Comparison of ENCODE assay signal across 20 cellular contexts in genomic region chrX:121259170-121259569, GRCh38.
DNase-seq lines count a peak whose midpoint lies in the region; ATAC-seq, FAIRE-seq and TF ChIP-seq lines count a peak whose summit lies in the region.
"Had no signal": no experiment of that assay in that cellular context is flagged by ENCODE, and none has a peak within 500 bp of the region (broad histone marks: within the 10 kb centered on the region; RNA-seq: fewer than 3 reads in every experiment).

No MANE protein-coding gene starts in this region.

- H3K9me3 Mint-ChIP-seq in activated CD4-positive, alpha-beta T cell treated with anti-CD3 and anti-CD28 coated beads for 36 hours (ENCODE audit: low read depth), result no peaks in the 10 kb centered on the region
- H3K9me3 Mint-ChIP-seq in activated CD4-positive, alpha-beta T cell treated with anti-CD3 and anti-CD28 coated beads, Interleukin-2, amount 10 ng/mL, durations not matched to agents 24 days and 14 days, result no peaks in the 10 kb centered on the region
- peaks cover 11% of the 10 kb centered on the region for H3K9me3 Mint-ChIP-seq in nephron progenitor cell
- no peaks in the 10 kb centered on the region for H3K9me3 Mint-ChIP-seq in activated T-helper 1 cell treated with anti-CD3 and anti-CD28 coated beads, Interleukin-12 subunit alpha, Interleukin-12 subunit beta, Interleukin-2, Interleukin-4 antibody, amounts not matched to agents 30 ng/mL and 10 ng/mL and 1 ng/mL, durations not matched to agents 14 hours and 24 hours and 36 hours
- H3K9me3 Mint-ChIP-seq: CD4-positive, alpha-beta T cell; CD8-positive, alpha-beta T cell had no signal

- no peak overlapping the region for H2AFZ ChIP-seq in K562 (ENCODE audit: low read depth, low read length)

- H3K9ac ChIP-seq in K562 (ENCODE audit: insufficient read depth in 1 of 2, low read depth in 2 of 2, low read length in 2 of 2), result no peak overlapping the region
- H3K9ac ChIP-seq: BLaER1 treated with 17β-estradiol and CSF1 and Interleukin-3, amounts not matched to agents 10 nM and 100 nM had no signal

- peaks cover 16% of the 10 kb centered on the region for H3K4me1 Mint-ChIP-seq in activated CD4-positive, alpha-beta T cell treated with anti-CD3 and anti-CD28 coated beads for 36 hours
- H3K4me1 Mint-ChIP-seq in activated CD4-positive, alpha-beta T cell treated with anti-CD3 and anti-CD28 coated beads, Interleukin-2, amount 10 ng/mL, durations not matched to agents 24 days and 14 days, result peaks cover 5% of the 10 kb centered on the region
- H3K4me1 Mint-ChIP-seq in nephron progenitor cell, result peaks cover 12% of the 10 kb centered on the region
- no peaks in the 10 kb centered on the region for H3K4me1 Mint-ChIP-seq in activated T-helper 1 cell treated with anti-CD3 and anti-CD28 coated beads, Interleukin-12 subunit alpha, Interleukin-12 subunit beta, Interleukin-2, Interleukin-4 antibody, amounts not matched to agents 30 ng/mL and 10 ng/mL and 1 ng/mL, durations not matched to agents 14 hours and 24 hours and 36 hours (ENCODE audit: low read depth)
- H3K4me1 Mint-ChIP-seq: B cell had no signal

- no peak for FAIRE-seq in K562 (lab: Jason Lieb, UNC)
- FAIRE-seq: D721Med, G401.6 had no signal

- no peak overlapping the region for H3K4me3 Mint-ChIP-seq in activated CD4-positive, alpha-beta T cell treated with anti-CD3 and anti-CD28 coated beads for 36 hours
- H3K4me3 Mint-ChIP-seq in activated CD4-positive, alpha-beta T cell treated with anti-CD3 and anti-CD28 coated beads, Interleukin-2, amount 10 ng/mL, durations not matched to agents 24 days and 14 days, result no peak overlapping the region
- no peak overlapping the region for H3K4me3 Mint-ChIP-seq in nephron progenitor cell
- H3K4me3 Mint-ChIP-seq in activated T-helper 1 cell treated with anti-CD3 and anti-CD28 coated beads, Interleukin-12 subunit alpha, Interleukin-12 subunit beta, Interleukin-2, Interleukin-4 antibody, amounts not matched to agents 30 ng/mL and 10 ng/mL and 1 ng/mL, durations not matched to agents 14 hours and 24 hours and 36 hours, result no peak overlapping the region
- H3K4me3 Mint-ChIP-seq: B cell; CD4-positive, alpha-beta T cell; CD8-positive, alpha-beta T cell had no signal

- intact Hi-C loops in activated CD4-positive, alpha-beta T cell treated with anti-CD3 and anti-CD28 coated beads for 36 hours (cut with DNase I, micrococcal nuclease), result loop anchor here in 1 of 2 experiments (5.0 to 10.0 kb wide), 2 partner anchors 94 to 462 kb away; no protein-coding TSS in a partner anchor
- intact Hi-C loops in activated CD4-positive, alpha-beta T cell treated with anti-CD3 and anti-CD28 coated beads, Interleukin-2, amount 10 ng/mL, durations not matched to agents 24 days and 14 days (cut with micrococcal nuclease), result no loop called here
- intact Hi-C loops in K562 (cut with micrococcal nuclease), result no loop called here
- intact Hi-C loops in activated T-helper 1 cell treated with anti-CD3 and anti-CD28 coated beads, Interleukin-12 subunit alpha, Interleukin-12 subunit beta, Interleukin-2, Interleukin-4 antibody, amounts not matched to agents 30 ng/mL and 10 ng/mL and 1 ng/mL, durations not matched to agents 14 hours and 24 hours and 36 hours (cut with micrococcal nuclease), result loop anchor here (5.0 kb wide), 1 partner anchor 462 kb away; no protein-coding TSS in a partner anchor

- ATAC-seq in activated CD4-positive, alpha-beta T cell treated with anti-CD3 and anti-CD28 coated beads for 36 hours, result no peak
- peak; percentile 53 for ATAC-seq in K562
- ATAC-seq: A549; CD8-positive, alpha-beta T cell had no signal

- BruUV-seq in K562 (replicated peaks; lab: Mats Ljungman, UMichigan), result no TSS peak

- no peaks in the 10 kb centered on the region for H3K9me1 ChIP-seq in K562 (ENCODE audit: control insufficient read depth, insufficient read depth, low read length)

- H3K27ac ChIP-seq in K562 (ENCODE audit: extremely low read depth, low read depth, low read length), result no peak overlapping the region
- H3K27ac ChIP-seq: 22Rv1; A549; BLaER1 treated with 17β-estradiol and CSF1 and Interleukin-3, amounts not matched to agents 10 nM and 100 nM; C4-2B had no signal

- no peaks in the 10 kb centered on the region for H3K27me3 ChIP-seq in K562 (ENCODE audit: control insufficient read depth in 2 of 2, insufficient read depth in 2 of 2, low read length in 2 of 2)
- H3K27me3 ChIP-seq: BLaER1 treated with 17β-estradiol and CSF1 and Interleukin-3, amounts not matched to agents 10 nM and 100 nM had no signal

- H3K9me3 ChIP-seq in K562 (replicated peaks; ENCODE audit: control insufficient read depth, insufficient read depth, low read depth, low read length), result no peaks in the 10 kb centered on the region
- H3K9me3 ChIP-seq: A549; BLaER1 treated with 17β-estradiol and CSF1 and Interleukin-3, amounts not matched to agents 10 nM and 100 nM; Caco-2 had no signal

- TF ChIP-seq EP300 in K562 (IDR thresholded peaks at IDR 0.05; ENCODE audit: low read length), result no peak

- in situ Hi-C loops in K562 (cut with MboI), result no loop called here

- no peak overlapping the region for H3K4me2 ChIP-seq in K562 (ENCODE audit: insufficient read depth, low read length)
- H3K4me2 ChIP-seq: A549; BLaER1 treated with 17β-estradiol and CSF1 and Interleukin-3, amounts not matched to agents 10 nM and 100 nM had no signal

- H4K20me1 ChIP-seq in K562 (replicated peaks; ENCODE audit: control insufficient read depth, insufficient read depth, low read length), result peaks cover 1% of the 10 kb centered on the region
- H4K20me1 ChIP-seq: BLaER1 treated with 17β-estradiol and CSF1 and Interleukin-3, amounts not matched to agents 10 nM and 100 nM had no signal

- peaks cover 0 to 7% of the 10 kb centered on the region in 2 experiments; a peak in 2 of 5 replicates for H3K4me1 ChIP-seq in K562 (replicated peaks in 1 of 2; ENCODE audit: control insufficient read depth in 2 of 2, insufficient read depth in 2 of 2, low read length in 2 of 2)
- H3K4me1 ChIP-seq: A549, Caco-2 had no signal

- no peaks in the 10 kb centered on the region for H3K36me3 Mint-ChIP-seq in activated CD4-positive, alpha-beta T cell treated with anti-CD3 and anti-CD28 coated beads for 36 hours (ENCODE audit: low read depth)
- no peaks in the 10 kb centered on the region for H3K36me3 Mint-ChIP-seq in activated CD4-positive, alpha-beta T cell treated with anti-CD3 and anti-CD28 coated beads, Interleukin-2, amount 10 ng/mL, durations not matched to agents 24 days and 14 days (ENCODE audit: low read depth)
- H3K36me3 Mint-ChIP-seq in nephron progenitor cell (ENCODE audit: low read depth), result no peaks in the 10 kb centered on the region
- H3K36me3 Mint-ChIP-seq in activated T-helper 1 cell treated with anti-CD3 and anti-CD28 coated beads, Interleukin-12 subunit alpha, Interleukin-12 subunit beta, Interleukin-2, Interleukin-4 antibody, amounts not matched to agents 30 ng/mL and 10 ng/mL and 1 ng/mL, durations not matched to agents 14 hours and 24 hours and 36 hours (ENCODE audit: low read depth), result no peaks in the 10 kb centered on the region
- H3K36me3 Mint-ChIP-seq: CD8-positive, alpha-beta T cell had no signal

- TF ChIP-seq RAD21 in K562 (CRISPR knock-in tag; conservative IDR thresholded peaks at IDR 0.05 in 1 of 2, IDR thresholded peaks at IDR 0.05 in 1 of 2), result no peak

- peaks cover 38% of the 10 kb centered on the region for H3K79me2 ChIP-seq in K562 (ENCODE audit: control insufficient read depth, insufficient read depth, low read length)

- no peaks in the 10 kb centered on the region for H3K36me3 ChIP-seq in K562 (ENCODE audit: control insufficient read depth, insufficient read depth, low read length)
- H3K36me3 ChIP-seq: BLaER1 treated with 17β-estradiol and CSF1 and Interleukin-3, amounts not matched to agents 10 nM and 100 nM had no signal

- no peak overlapping the region for H3K4me3 ChIP-seq in K562
- H3K4me3 ChIP-seq: A549; BLaER1 treated with 17β-estradiol and CSF1 and Interleukin-3, amounts not matched to agents 10 nM and 100 nM had no signal

- TF ChIP-seq CTCF in K562 (IDR thresholded peaks at IDR 0.05 in 2 of 3, conservative IDR thresholded peaks at IDR 0.05 in 1 of 3; ENCODE audit: insufficient read depth in 2 of 3, low read depth in 1 of 3, low read length in 3 of 3) (no peak), nephron progenitor cell (IDR thresholded peaks at IDR 0.05) (no peak)

- TF ChIP-seq POLR2A in K562 (conservative IDR thresholded peaks at IDR 0.05), result no peak

- no peaks in the 10 kb centered on the region for H3K27me3 Mint-ChIP-seq in activated CD4-positive, alpha-beta T cell treated with anti-CD3 and anti-CD28 coated beads for 36 hours
- no peaks in the 10 kb centered on the region for H3K27me3 Mint-ChIP-seq in activated CD4-positive, alpha-beta T cell treated with anti-CD3 and anti-CD28 coated beads, Interleukin-2, amount 10 ng/mL, durations not matched to agents 24 days and 14 days
- H3K27me3 Mint-ChIP-seq in nephron progenitor cell (ENCODE audit: low read depth, poor library complexity), result no peaks in the 10 kb centered on the region
- no peaks in the 10 kb centered on the region for H3K27me3 Mint-ChIP-seq in activated T-helper 1 cell treated with anti-CD3 and anti-CD28 coated beads, Interleukin-12 subunit alpha, Interleukin-12 subunit beta, Interleukin-2, Interleukin-4 antibody, amounts not matched to agents 30 ng/mL and 10 ng/mL and 1 ng/mL, durations not matched to agents 14 hours and 24 hours and 36 hours (ENCODE audit: insufficient read depth)
- H3K27me3 Mint-ChIP-seq: B cell; CD4-positive, alpha-beta T cell had no signal

- POLR2A ChIA-PET in activated CD4-positive, alpha-beta T cell treated with anti-CD3 and anti-CD28 coated beads for 36 hours (lab: Charles Lee), result no interaction called here
- POLR2A ChIA-PET in K562 (lab: Yijun Ruan, JAX), result no interaction called here

- H3K27ac Mint-ChIP-seq in activated CD4-positive, alpha-beta T cell treated with anti-CD3 and anti-CD28 coated beads for 36 hours, result peak overlapping the region; percentile 5
- no peak overlapping the region for H3K27ac Mint-ChIP-seq in activated CD4-positive, alpha-beta T cell treated with anti-CD3 and anti-CD28 coated beads, Interleukin-2, amount 10 ng/mL, durations not matched to agents 24 days and 14 days
- H3K27ac Mint-ChIP-seq in nephron progenitor cell, result peak overlapping the region; percentile 42
- no peak overlapping the region for H3K27ac Mint-ChIP-seq in activated T-helper 1 cell treated with anti-CD3 and anti-CD28 coated beads, Interleukin-12 subunit alpha, Interleukin-12 subunit beta, Interleukin-2, Interleukin-4 antibody, amounts not matched to agents 30 ng/mL and 10 ng/mL and 1 ng/mL, durations not matched to agents 14 hours and 24 hours and 36 hours
- H3K27ac Mint-ChIP-seq: B cell; CD4-positive, alpha-beta T cell; CD8-positive, alpha-beta T cell had no signal

- CTCF ChIA-PET in activated CD4-positive, alpha-beta T cell treated with anti-CD3 and anti-CD28 coated beads for 36 hours (lab: Charles Lee), result interaction anchor here (0.6 kb wide), 1 partner anchor 454 kb away, joined by 3 read pairs; no protein-coding TSS in a partner anchor
- CTCF ChIA-PET in K562 (lab: Yijun Ruan, JAX; ENCODE audit: low intra/inter-chr PET ratio), result no interaction called here

- WGBS in K562 (ENCODE audit: insufficient coverage, low coverage, missing lambda C conversion rate), result 28% methylated on average over 2 of the region's 2 CpGs

- DNase-seq in activated CD4-positive, alpha-beta T cell treated with anti-CD3 and anti-CD28 coated beads for 36 hours, result no peak
- DNase-seq in activated CD4-positive, alpha-beta T cell treated with anti-CD3 and anti-CD28 coated beads, Interleukin-2, amount 10 ng/mL, durations not matched to agents 24 days and 14 days, result no peak
- DNase-seq in K562 (ENCODE audit: extremely low read depth in 1 of 4, low spot score in 3 of 4) (peak in 1 of 4 experiments; percentile 18), nephron progenitor cell (no peak), medulla oblongata (ENCODE audit: extremely low spot score) (no peak)
- no peak for DNase-seq in activated T-helper 1 cell treated with anti-CD3 and anti-CD28 coated beads, Interleukin-12 subunit alpha, Interleukin-12 subunit beta, Interleukin-2, Interleukin-4 antibody, amounts not matched to agents 30 ng/mL and 10 ng/mL and 1 ng/mL, durations not matched to agents 14 hours and 24 hours and 36 hours (ENCODE audit: low spot score)
- DNase-seq: AML-193; Caco-2; Calu3; CD4-positive, alpha-beta T cell; CD8-positive, alpha-beta T cell; DMS79 treated with DMSO at 0.1 percent for 48 hours; GF-D8 had no signal

Comparison
In these comparisons a context has a peak if more than half of its experiments do, and no peak if none do; other contexts are left out.
1. H3K27ac Mint-ChIP-seq: peak in activated CD4-positive, alpha-beta T cell treated with anti-CD3 and anti-CD28 coated beads for 36 hours (single experiment) and nephron progenitor cell (single experiment); none in activated CD4-positive, alpha-beta T cell treated with anti-CD3 and anti-CD28 coated beads, Interleukin-2, amount 10 ng/mL, durations not matched to agents 24 days and 14 days (single experiment) and activated T-helper 1 cell treated with anti-CD3 and anti-CD28 coated beads, Interleukin-12 subunit alpha, Interleukin-12 subunit beta, Interleukin-2, Interleukin-4 antibody, amounts not matched to agents 30 ng/mL and 10 ng/mL and 1 ng/mL, durations not matched to agents 14 hours and 24 hours and 36 hours (single experiment).